Comparison of ENCODE assay signal across 1 cellular context in genomic region chr10:30433286-30433778, GRCh38.
TF ChIP-seq lines count a peak whose summit lies in the region.

No MANE protein-coding gene starts in this region.

TF ChIP-seq in WTC11, 78 proteins besides CTCF, POLR2A, EP300 and RAD21 (continued from another document):
- TF ChIP-seq ZNF232 (CRISPR knock-in tag; IDR thresholded peaks at IDR 0.05) (peak; percentile 42; the same call in 1 of the 2 replicates), MYBL2 (CRISPR knock-in tag; IDR thresholded peaks at IDR 0.05) (no peak), SMAD3 (CRISPR knock-in tag; IDR thresholded peaks at IDR 0.05; ENCODE audit: borderline replicate concordance) (0 out of 2 replicates have a peak, but pooled peaks have one; percentile 18), TEAD1 (CRISPR knock-in tag; IDR thresholded peaks at IDR 0.05) (no peak), ZNF263 (CRISPR knock-in tag; IDR thresholded peaks at IDR 0.05; ENCODE audit: low read depth) (no peak), ZNF512 (CRISPR knock-in tag; IDR thresholded peaks at IDR 0.05; ENCODE audit: borderline replicate concordance) (no peak), NR1H2 (CRISPR knock-in tag; IDR thresholded peaks at IDR 0.05) (no peak), MXD4 (CRISPR knock-in tag; IDR thresholded peaks at IDR 0.05; ENCODE audit: borderline replicate concordance) (no peak)
